25 cellular contexts compared by ENCODE assay signal in genomic region chr6:119526609-119527605, GRCh38.
A peak's percentile ranks its signal among the peaks of the same experiment; 100 is the strongest.
DNase-seq lines count a peak whose midpoint lies in the region; ATAC-seq and TF ChIP-seq lines count a peak whose summit lies in the region.
"Had no signal": no experiment of that assay in that cellular context is flagged by ENCODE, and none has a peak within 500 bp of the region (broad histone marks: within the 10 kb centered on the region; RNA-seq: fewer than 3 reads in every experiment).

No MANE protein-coding gene starts in this region.

- no peaks in the 10 kb centered on the region for H3K9me3 ChIP-seq in HEK293 (ENCODE audit: control insufficient read depth, insufficient read depth, low read depth, low read length)
- H3K9me3 ChIP-seq in OCI-LY7 (ENCODE audit: low read length): peaks cover 28% of the 10 kb centered on the region; the same call in 1 of the 2 replicates
- H3K9me3 ChIP-seq in endocrine pancreas (ENCODE audit: control insufficient read depth, low read length): no peaks in the 10 kb centered on the region
- H3K9me3 ChIP-seq in neural progenitor cell (ENCODE audit: low read depth): no peaks in the 10 kb centered on the region
- no peaks in the 10 kb centered on the region for H3K9me3 ChIP-seq in heart right ventricle
- H3K9me3 ChIP-seq: lower lobe of right lung, prostate gland, stomach, transverse colon had no signal

- no peaks in the 10 kb centered on the region for H3K27me3 ChIP-seq in endocrine pancreas (ENCODE audit: control insufficient read depth, insufficient read depth, low read length)
- no peaks in the 10 kb centered on the region for H3K27me3 ChIP-seq in neural progenitor cell
- no peaks in the 10 kb centered on the region for H3K27me3 ChIP-seq in heart right ventricle
- H3K27me3 ChIP-seq: stomach, transverse colon had no signal

- TF ChIP-seq CTCF in HEK293 (tag by site-specific recombination; IDR thresholded peaks at IDR 0.05): no peak
- TF ChIP-seq CTCF in OCI-LY7 (conservative IDR thresholded peaks at IDR 0.05; ENCODE audit: low read length): peak; percentile 36; the same call in 1 of the 2 replicates
- TF ChIP-seq CTCF in neural progenitor cell (IDR thresholded peaks at IDR 0.05): no peak
- TF ChIP-seq CTCF in heart right ventricle (IDR thresholded peaks at IDR 0.05): no peak
- TF ChIP-seq CTCF in omental fat pad (IDR thresholded peaks at IDR 0.05): no peak
- no peak for TF ChIP-seq CTCF in progenitor cell of endocrine pancreas (IDR thresholded peaks at IDR 0.05; ENCODE audit: unreplicated experiment)

- intact Hi-C loops in OCI-LY7 (cut with micrococcal nuclease; ENCODE audit: unreplicated experiment) (no loop called here), heart right ventricle (cut with DNase I) (no loop called here)

- H3K36me3 Mint-ChIP-seq in neural progenitor cell: no peaks in the 10 kb centered on the region
- H3K36me3 Mint-ChIP-seq in progenitor cell of endocrine pancreas (ENCODE audit: insufficient read depth): peaks cover 1% of the 10 kb centered on the region
- H3K36me3 Mint-ChIP-seq: CD4-positive, CD25-positive, alpha-beta regulatory T cell; T-cell had no signal

- H3K4me2 ChIP-seq in OCI-LY7 (ENCODE audit: low read length): peak overlapping the region; percentile 11; the same call in 1 of the 2 replicates
- H3K4me2 ChIP-seq in neural progenitor cell: no peak overlapping the region

- ATAC-seq in heart right ventricle (no peak), omental fat pad (ENCODE audit: low FRiP score) (no peak)
- ATAC-seq: activated CD4-positive, CD25-positive, alpha-beta regulatory T cell treated with anti-CD3 and anti-CD28 coated beads, Interleukin-2, amount 50 U/mL, for 24 hours; lower lobe of right lung; Right ventricle myocardium inferior; T-cell had no signal

- H3K36me3 ChIP-seq in HEK293 (ENCODE audit: control insufficient read depth in 2 of 2, insufficient read depth in 1 of 2, low read length in 2 of 2) (no peaks in the 10 kb centered on the region), OCI-LY7 (ENCODE audit: insufficient read depth, low read length) (peaks cover 48% of the 10 kb centered on the region), endocrine pancreas (ENCODE audit: control insufficient read depth, insufficient read depth, low read length) (no peaks in the 10 kb centered on the region), neural progenitor cell (no peaks in the 10 kb centered on the region), heart right ventricle (no peaks in the 10 kb centered on the region)
- H3K36me3 ChIP-seq: lower lobe of right lung, prostate gland, stomach, transverse colon had no signal

- H3F3A ChIP-seq in neural progenitor cell (ENCODE audit: low read depth): no peaks in the 10 kb centered on the region

- H3K27me3 Mint-ChIP-seq in neural progenitor cell (ENCODE audit: insufficient read depth, low read depth): no peaks in the 10 kb centered on the region
- peaks cover 3% of the 10 kb centered on the region for H3K27me3 Mint-ChIP-seq in progenitor cell of endocrine pancreas

- H2AFZ ChIP-seq in OCI-LY7 (ENCODE audit: low read length) (peak overlapping the region; percentile 70), neural progenitor cell (replicated peaks) (no peak overlapping the region)

- H3K27ac Mint-ChIP-seq in neural progenitor cell (no peak overlapping the region), progenitor cell of endocrine pancreas (no peak overlapping the region)
- H3K27ac Mint-ChIP-seq: activated CD4-positive, alpha-beta memory T cell treated with anti-CD3 and anti-CD28 coated beads, Interleukin-2, amount 10 ng/mL, durations not matched to agents 7 days and 5 days; CD4-positive, CD25-positive, alpha-beta regulatory T cell; T-cell had no signal

- H3K4me1 ChIP-seq in HEK293 (ENCODE audit: control insufficient read depth, insufficient read depth, low read length) (no peaks in the 10 kb centered on the region), OCI-LY7 (ENCODE audit: insufficient read depth, low read length, poor library complexity, severe bottlenecking) (peaks cover 87% of the 10 kb centered on the region), endocrine pancreas (ENCODE audit: control insufficient read depth, insufficient read depth, low read length) (peaks cover 11% of the 10 kb centered on the region), neural progenitor cell (peaks cover 8% of the 10 kb centered on the region), heart right ventricle (no peaks in the 10 kb centered on the region)
- H3K4me1 ChIP-seq: lower lobe of right lung, prostate gland, transverse colon had no signal

- POLR2A ChIA-PET in HEK293 (lab: Yijun Ruan, JAX): no interaction called here
- POLR2A ChIA-PET in OCI-LY7 (lab: Charles Lee): interaction anchor here (0.9 to 1.8 kb wide), 2 partner anchors 11 to 176 kb away, joined by 4 to 8 read pairs; no protein-coding TSS in a partner anchor

- H3K79me2 ChIP-seq in OCI-LY7 (ENCODE audit: insufficient read depth, low read depth, low read length) (no peaks in the 10 kb centered on the region), neural progenitor cell (ENCODE audit: low read depth) (no peaks in the 10 kb centered on the region)

- no peaks in the 10 kb centered on the region for H3K9me3 Mint-ChIP-seq in neural progenitor cell
- peaks cover 7% of the 10 kb centered on the region for H3K9me3 Mint-ChIP-seq in progenitor cell of endocrine pancreas (ENCODE audit: low read depth)
- H3K9me3 Mint-ChIP-seq: activated CD4-positive, alpha-beta memory T cell treated with anti-CD3 and anti-CD28 coated beads, Interleukin-2, amount 10 ng/mL, durations not matched to agents 7 days and 5 days; T-cell had no signal

- no peaks in the 10 kb centered on the region for H3K9me2 ChIP-seq in OCI-LY7 (ENCODE audit: insufficient read depth, low read length)

- no peaks in the 10 kb centered on the region for H4K20me1 ChIP-seq in OCI-LY7 (ENCODE audit: insufficient read depth, low read length)
- no peaks in the 10 kb centered on the region for H4K20me1 ChIP-seq in neural progenitor cell (ENCODE audit: low read depth)

- H3K9ac ChIP-seq in endocrine pancreas (ENCODE audit: control insufficient read depth, insufficient read depth, low read length) (no peak overlapping the region), neural progenitor cell (no peak overlapping the region)

- peaks cover 14% of the 10 kb centered on the region for H3K4me1 Mint-ChIP-seq in neural progenitor cell
- peaks cover 15% of the 10 kb centered on the region for H3K4me1 Mint-ChIP-seq in progenitor cell of endocrine pancreas (ENCODE audit: low read depth)
- H3K4me1 Mint-ChIP-seq: activated CD4-positive, alpha-beta memory T cell treated with anti-CD3 and anti-CD28 coated beads, Interleukin-2, amount 10 ng/mL, durations not matched to agents 7 days and 5 days; CD4-positive, CD25-positive, alpha-beta regulatory T cell; T-cell had no signal

- H3K4me3 ChIP-seq in HEK293 (ENCODE audit: low read depth, low read length): no peak overlapping the region
- no peak overlapping the region for H3K4me3 ChIP-seq in OCI-LY7 (ENCODE audit: low read depth, low read length, poor library complexity, severe bottlenecking)
- H3K4me3 ChIP-seq in endocrine pancreas (ENCODE audit: control insufficient read depth, insufficient read depth, low read length): peak overlapping the region; percentile 52
- H3K4me3 ChIP-seq in neural progenitor cell: no peak overlapping the region
- no peak overlapping the region for H3K4me3 ChIP-seq in heart right ventricle
- H3K4me3 ChIP-seq: lower lobe of right lung, prostate gland, stomach, transverse colon had no signal

- DNase-seq in OCI-LY7 (ENCODE audit: low spot score) (no peak), neural progenitor cell (ENCODE audit: low spot score) (peak; percentile 8), ureter (ENCODE audit: low spot score) (no peak), heart right ventricle (no peak), omental fat pad (ENCODE audit: low spot score) (no peak), progenitor cell of endocrine pancreas (ENCODE audit: low spot score, unreplicated experiment) (no peak)
- DNase-seq: activated CD4-positive, alpha-beta memory T cell treated with anti-CD3 and anti-CD28 coated beads, Interleukin-2, amount 10 ng/mL, durations not matched to agents 7 days and 5 days; activated effector memory CD4-positive, alpha-beta T cell treated with Interleukin-2 at 50 U/mL for 16 hours; CD4-positive, CD25-positive, alpha-beta regulatory T cell; effector CD4-positive, alpha-beta T cell; KBM-7; kidney; lower lobe of right lung; MM.1S; NCI-H1436; NCI-H2107; NCI-H510A treated with DMSO at 0.1 percent for 48 hours; stomach; T-cell; transverse colon had no signal

- CTCF ChIA-PET in HEK293 (lab: Yijun Ruan, JAX) (no interaction called here), OCI-LY7 (lab: Charles Lee; ENCODE audit: unreplicated experiment) (no interaction called here)

- H3K4me3 Mint-ChIP-seq in neural progenitor cell (no peak overlapping the region), progenitor cell of endocrine pancreas (ENCODE audit: low read depth) (no peak overlapping the region)
- H3K4me3 Mint-ChIP-seq: activated CD4-positive, alpha-beta memory T cell treated with anti-CD3 and anti-CD28 coated beads, Interleukin-2, amount 10 ng/mL, durations not matched to agents 7 days and 5 days; CD4-positive, CD25-positive, alpha-beta regulatory T cell; T-cell had no signal

- H3K27ac ChIP-seq in HEK293 (ENCODE audit: extremely low read depth, low read depth, low read length): no peak overlapping the region
- peak overlapping the region; percentile 96 for H3K27ac ChIP-seq in OCI-LY7 (ENCODE audit: low read depth, low read length, poor library complexity, severe bottlenecking)
- H3K27ac ChIP-seq in neural progenitor cell: no peak overlapping the region
- H3K27ac ChIP-seq in heart right ventricle: no peak overlapping the region
- H3K27ac ChIP-seq: lower lobe of right lung, prostate gland, stomach, transverse colon had no signal

- WGBS in heart right ventricle, 2 donors: 54 to 56% methylated on average over 9 of the region's 9 CpGs

- BruUV-seq in OCI-LY7 (replicated peaks; lab: Mats Ljungman, UMichigan): no TSS peak

TF ChIP-seq in HEK293, 187 proteins besides CTCF, POLR2A, EP300 and RAD21:
- TF ChIP-seq ZNF660 (tag by site-specific recombination; IDR thresholded peaks at IDR 0.05): no peak
- peak; percentile 92 for TF ChIP-seq ZNF449 (tag by site-specific recombination; IDR thresholded peaks at IDR 0.05)
TF ChIP-seq in HEK293: peak in this region for 1.
